In the genomic region with DNA sequence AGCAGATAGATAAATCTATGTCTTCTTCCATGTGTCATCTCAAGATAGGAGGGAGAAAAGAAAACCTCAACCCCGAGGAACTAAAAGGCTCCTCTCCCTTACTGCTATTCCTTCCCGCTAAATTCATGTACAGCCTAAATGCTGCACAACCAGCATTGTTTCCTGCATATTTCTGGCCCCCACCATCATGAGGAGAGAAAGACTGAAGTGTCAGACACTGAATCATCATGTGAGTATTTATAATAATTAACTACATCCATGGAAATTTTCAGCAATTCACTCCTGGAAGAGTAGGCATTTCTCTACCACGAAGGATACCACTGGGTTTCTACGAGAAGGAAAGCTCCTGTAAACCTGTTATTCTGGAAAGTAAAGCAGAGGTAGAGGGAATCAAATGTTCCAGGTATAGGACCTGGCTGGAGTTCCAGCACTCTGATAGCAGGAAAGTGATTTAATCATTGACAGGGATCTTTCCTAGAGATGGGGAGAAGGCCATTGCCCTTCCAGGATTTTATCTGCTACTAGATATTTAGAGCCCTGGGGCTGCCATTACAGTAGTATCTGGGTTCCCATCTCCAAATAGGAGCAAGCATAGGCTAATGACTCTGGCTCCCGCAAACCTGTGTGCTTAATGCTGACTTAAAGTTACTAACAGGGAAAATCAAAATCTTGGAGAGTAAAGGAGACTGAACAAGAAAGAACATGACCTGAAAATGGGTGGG, we compare ENCODE assay signal across 23 cellular contexts.
DNase-seq lines count a peak whose midpoint lies in the region; ATAC-seq and TF ChIP-seq lines count a peak whose summit lies in the region.
"Had no signal": no experiment of that assay in that cellular context is flagged by ENCODE, and none has a peak within 500 bp of the region (broad histone marks: within the 10 kb centered on the region; RNA-seq: fewer than 3 reads in every experiment).

No MANE protein-coding gene starts in this region.

- H4K20me1 ChIP-seq in GM23248 (ENCODE audit: insufficient read depth), result no peaks in the 10 kb centered on the region

- in situ Hi-C loops in GM23248 (cut with MboI), result no loop called here

- TF ChIP-seq CTCF in heart left ventricle (IDR thresholded peaks at IDR 0.05), result no peak

- no peaks in the 10 kb centered on the region for H3K9me3 ChIP-seq in GM23248 (ENCODE audit: low read depth)
- H3K9me3 ChIP-seq in heart left ventricle, result peaks cover 0 to 8% (median 0%) of the 10 kb centered on the region in 12 donors
- H3K9me3 ChIP-seq: BLaER1, gastrocnemius medialis, lower lobe of right lung, tibial artery had no signal

- peak overlapping the region; percentile 33 for H3K4me2 ChIP-seq in GM23248 (ENCODE audit: unreplicated experiment)
- H3K4me2 ChIP-seq: BLaER1 had no signal

- peaks cover 41% of the 10 kb centered on the region for H3F3A ChIP-seq in GM23248 (ENCODE audit: insufficient read depth)

- intact Hi-C loops in heart left ventricle (cut with DNase I), result loop anchor here in 1 of 10 donors (5.0 kb wide), 1 partner anchor 66 kb away; no protein-coding TSS in a partner anchor

- no peaks in the 10 kb centered on the region for H3K9me3 Mint-ChIP-seq in stimulated activated memory B cell treated with anti-CD40 and anti-IgM and Interleukin-4, amounts not matched to agents 10 μg/mL and 1 μg/mL and 100 μg/mL, for 72 hours
- H3K9me3 Mint-ChIP-seq: activated naive CD4-positive, alpha-beta T cell treated with anti-CD3 and anti-CD28 coated beads for 36 hours; natural killer cell had no signal

- H3K9ac ChIP-seq in GM23248, result no peak overlapping the region
- H3K9ac ChIP-seq: BLaER1 had no signal

- no peak for ATAC-seq in stimulated activated memory B cell treated with anti-CD40 and anti-IgM and Interleukin-4, amounts not matched to agents 10 μg/mL and 1 μg/mL and 100 μg/mL, for 72 hours
- ATAC-seq in GM18907 (IDR thresholded peaks at IDR 0.05; ENCODE audit: unreplicated experiment) (no peak), heart left ventricle (no peak)
- ATAC-seq: gastrocnemius medialis, K562, lower lobe of right lung, natural killer cell, Right ventricle myocardium inferior had no signal

- peaks cover 24% of the 10 kb centered on the region for H3K4me1 Mint-ChIP-seq in stimulated activated memory B cell treated with anti-CD40 and anti-IgM and Interleukin-4, amounts not matched to agents 10 μg/mL and 1 μg/mL and 100 μg/mL, for 72 hours
- H3K4me1 Mint-ChIP-seq: natural killer cell had no signal

- H3K4me3 ChIP-seq in GM23248 (peak overlapping the region; percentile 12; the same call in 1 of the 2 replicates), heart left ventricle (no peak overlapping the region)
- H3K4me3 ChIP-seq: ascending aorta, BLaER1, gastrocnemius medialis, K562, lower lobe of right lung, tibial artery had no signal

- H3K36me3 Mint-ChIP-seq in stimulated activated memory B cell treated with anti-CD40 and anti-IgM and Interleukin-4, amounts not matched to agents 10 μg/mL and 1 μg/mL and 100 μg/mL, for 72 hours, result peaks cover 83% of the 10 kb centered on the region
- H3K36me3 Mint-ChIP-seq: natural killer cell had no signal

- H3K27ac ChIP-seq in GM23248 (peak overlapping the region; percentile 11; the same call in 1 of the 2 replicates), heart left ventricle (peak overlapping the region in 1 of 12 donors; percentile 3)
- H3K27ac ChIP-seq: ascending aorta, BLaER1, gastrocnemius medialis, lower lobe of right lung, tibial artery had no signal

- no peak overlapping the region for H2AFZ ChIP-seq in GM23248

- 51 to 58% methylated on average over 5 of the region's 5 CpGs for WGBS in GM23248 (ENCODE audit: low coverage in 1 of 2, low lambda C conversion rate in 2 of 2, missing lambda C conversion rate in 2 of 2), 2 experiments
- 88 to 94% (median 91%) methylated on average over 5 of the region's 5 CpGs for WGBS in heart left ventricle, 4 donors

- TF ChIP-seq POLR2A in heart left ventricle (IDR thresholded peaks at IDR 0.05), result no peak

- no peak overlapping the region for H3K4me3 Mint-ChIP-seq in stimulated activated memory B cell treated with anti-CD40 and anti-IgM and Interleukin-4, amounts not matched to agents 10 μg/mL and 1 μg/mL and 100 μg/mL, for 72 hours
- H3K4me3 Mint-ChIP-seq: activated naive CD4-positive, alpha-beta T cell treated with anti-CD3 and anti-CD28 coated beads for 36 hours; natural killer cell had no signal

- H3K79me2 ChIP-seq in GM23248 (ENCODE audit: insufficient read depth), result 0 out of 2 replicates have a peak, but pooled peaks cover 6% of the 10 kb centered on the region

- no peaks in the 10 kb centered on the region for H3K9me2 ChIP-seq in GM23248 (ENCODE audit: insufficient read depth)

- no peaks in the 10 kb centered on the region for H3K27me3 ChIP-seq in GM23248 (replicated peaks; ENCODE audit: insufficient read depth)
- no peaks in the 10 kb centered on the region for H3K27me3 ChIP-seq in heart left ventricle
- H3K27me3 ChIP-seq: ascending aorta, BLaER1, gastrocnemius medialis, tibial artery had no signal

- no peaks in the 10 kb centered on the region for H3K27me3 Mint-ChIP-seq in stimulated activated memory B cell treated with anti-CD40 and anti-IgM and Interleukin-4, amounts not matched to agents 10 μg/mL and 1 μg/mL and 100 μg/mL, for 72 hours
- H3K27me3 Mint-ChIP-seq: progenitor cell of endocrine pancreas had no signal

- DNase-seq in GM23248 (peak; percentile 54), astrocyte of the hippocampus (ENCODE audit: low read depth, low spot score) (peak; percentile 62), islet precursor cell (peak; percentile 59), NCI-H2029 (lab: John Stamatoyannopoulos, UW) (no peak), NCI-H510A (lab: John Stamatoyannopoulos, UW) (no peak), heart left ventricle (no peak)
- DNase-seq: activated CD4-positive, alpha-beta T cell treated with anti-CD3 and anti-CD28 coated beads, Interleukin-2, amount 50 U/mL, for 1 hour; activated naive CD4-positive, alpha-beta T cell treated with anti-CD3 and anti-CD28 coated beads for 36 hours; activated T-cell treated with anti-CD3 and anti-CD28 coated beads for 4 hours; DMS153; gastrocnemius medialis; lower lobe of right lung; natural killer cell; NCI-H1048; NCI-H524; tibial artery had no signal

- H3K4me1 ChIP-seq in GM23248 (ENCODE audit: insufficient read depth), result peaks cover 31% of the 10 kb centered on the region
- H3K4me1 ChIP-seq in heart left ventricle, result peaks cover 0 to 28% (median 19%) of the 10 kb centered on the region in 12 donors
- H3K4me1 ChIP-seq: BLaER1 had no signal

- H3K36me3 ChIP-seq in GM23248 (ENCODE audit: low read depth) (peaks cover 33% of the 10 kb centered on the region), heart left ventricle (peaks cover 3 to 88% (median 81%) of the 10 kb centered on the region in 9 donors)

- peak overlapping the region; percentile 39 for H3K27ac Mint-ChIP-seq in stimulated activated memory B cell treated with anti-CD40 and anti-IgM and Interleukin-4, amounts not matched to agents 10 μg/mL and 1 μg/mL and 100 μg/mL, for 72 hours
- H3K27ac Mint-ChIP-seq: activated naive CD4-positive, alpha-beta T cell treated with anti-CD3 and anti-CD28 coated beads for 36 hours; natural killer cell; progenitor cell of endocrine pancreas had no signal

Comparison
In these comparisons a context has a peak if more than half of its experiments do, and no peak if none do; other contexts are left out.
1. DNase-seq: peak in GM23248 (single experiment), astrocyte of the hippocampus (single experiment) and islet precursor cell (single experiment); none in NCI-H2029 (single experiment), NCI-H510A (single experiment) and heart left ventricle (0 of 5).